ENCODE assay signal across 7 cellular contexts in the genomic region with DNA sequence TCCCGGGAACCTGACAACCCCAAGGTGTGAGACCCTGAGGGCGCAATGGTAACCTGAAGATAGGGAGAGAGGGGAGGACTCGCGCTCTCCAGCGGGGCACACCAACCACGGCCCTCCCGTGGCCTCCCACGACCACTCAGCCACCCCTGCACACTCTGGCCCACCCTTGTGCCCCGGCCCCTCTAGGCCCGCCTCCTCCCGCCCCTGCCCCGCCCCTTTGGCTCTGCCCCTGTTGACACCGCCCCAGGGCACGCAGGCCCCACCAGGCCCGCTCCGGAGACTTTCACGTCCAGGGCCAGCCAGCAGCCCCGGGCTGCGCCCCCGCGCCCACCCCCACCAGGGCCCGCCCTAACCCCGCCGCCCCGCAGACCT. TPM values are rescaled to one million over a fixed set of nuclear protein-coding genes. Genes with fewer than 3 reads are reported as not detected.
DNase-seq lines count a peak whose midpoint lies in the region; ATAC-seq and TF ChIP-seq lines count a peak whose summit lies in the region.
"Had no signal": no experiment of that assay in that cellular context is flagged by ENCODE, and none has a peak within 500 bp of the region (broad histone marks: within the 10 kb centered on the region; RNA-seq: fewer than 3 reads in every experiment).

No MANE protein-coding gene starts in this region.

- peaks cover 22% of the 10 kb centered on the region for H3K4me1 ChIP-seq in A673 (ENCODE audit: insufficient read depth, low read length, poor library complexity, severe bottlenecking)
- H3K4me1 ChIP-seq in IMR-90 (ENCODE audit: control insufficient read depth, insufficient read depth, low read length), result peaks cover 10% of the 10 kb centered on the region; the same call in 1 of the 2 replicates
- H3K4me1 ChIP-seq in iPS DF 6.9 (ENCODE audit: control insufficient read depth, insufficient read depth, low read length), result peaks cover 23% of the 10 kb centered on the region

- H3K9me1 ChIP-seq in IMR-90 (ENCODE audit: insufficient read depth, low read length), result no peaks in the 10 kb centered on the region

- CTCF ChIA-PET in A673 (lab: Charles Lee) (interaction anchor here (0.6 kb wide), 2 partner anchors 13 to 34 kb away, joined by 3 to 6 read pairs; no protein-coding TSS in a partner anchor), IMR-90 (lab: Yijun Ruan, JAX) (interaction anchor here (1.4 kb wide), 1 partner anchor 15 kb away, joined by 5 read pairs; a partner anchor contains a TSS)

- H2AFZ ChIP-seq in IMR-90 (replicated peaks; ENCODE audit: low read length, poor library complexity), result peak overlapping the region; percentile 77

- intact Hi-C loops in A673 (cut with micrococcal nuclease; ENCODE audit: unreplicated experiment), result loop anchor here (2.0 to 5.0 kb wide), 2 partner anchors 51 to 99 kb away; no protein-coding TSS in a partner anchor
- intact Hi-C loops in IMR-90 (cut with micrococcal nuclease), result loop anchor here (5.0 kb wide), 1 partner anchor 99 kb away; no protein-coding TSS in a partner anchor

- no peaks in the 10 kb centered on the region for H4K20me1 ChIP-seq in IMR-90 (ENCODE audit: insufficient read depth, low read length)

- no peak overlapping the region for H4K8ac ChIP-seq in IMR-90 (ENCODE audit: low read depth in 2 of 2, low read length in 2 of 2)

- H3K27me3 ChIP-seq in A673 (replicated peaks; ENCODE audit: insufficient read depth, low read depth, low read length, poor library complexity) (no peaks in the 10 kb centered on the region), IMR-90 (ENCODE audit: control insufficient read depth, insufficient read depth, low read length) (peaks cover 24% of the 10 kb centered on the region), iPS DF 6.9 (ENCODE audit: control insufficient read depth, insufficient read depth, low read length) (peaks cover 6% of the 10 kb centered on the region; the same call in 1 of the 2 replicates)

- no peak overlapping the region for H2BK15ac ChIP-seq in IMR-90 (ENCODE audit: low read depth, low read length)

- H2AK5ac ChIP-seq in IMR-90 (ENCODE audit: low read depth, low read length), result no peak overlapping the region

- no peak overlapping the region for H4K5ac ChIP-seq in IMR-90 (ENCODE audit: low read depth, low read length)

- no peak for TF ChIP-seq POLR2A in IMR-90 (IDR thresholded peaks at IDR 0.05; ENCODE audit: low read depth, low read length)

- H3K36me3 ChIP-seq in A673 (ENCODE audit: insufficient read depth, low read length, poor library complexity, severe bottlenecking) (no peaks in the 10 kb centered on the region), IMR-90 (ENCODE audit: control insufficient read depth, insufficient read depth, low read length) (no peaks in the 10 kb centered on the region), iPS DF 6.9 (ENCODE audit: control insufficient read depth, insufficient read depth, low read length) (no peaks in the 10 kb centered on the region)

- peak overlapping the region; percentile 42 for H2AK9ac ChIP-seq in IMR-90 (replicated peaks; ENCODE audit: low read depth, low read length, poor library complexity)

- dilution Hi-C loops in IMR-90 (cut with HindIII; ENCODE audit: low sequenced_read_pairs, unreplicated experiment), result no loop called here

- peak overlapping the region; percentile 23 for H3K4me3 ChIP-seq in A673 (ENCODE audit: low read depth, low read length, poor library complexity, severe bottlenecking)
- no peak overlapping the region for H3K4me3 ChIP-seq in IMR-90 (ENCODE audit: insufficient read depth, low read depth, low read length)
- H3K4me3 ChIP-seq in iPS DF 6.9 (ENCODE audit: low read length), result peak overlapping the region; percentile 26; the same call in 1 of the 2 replicates

- no peak overlapping the region for H2BK20ac ChIP-seq in IMR-90 (ENCODE audit: low read depth, low read length)

- 35% methylated on average over 7 of the region's 25 CpGs; no CpG with 5 or more reads in 1 of the 2 experiments for WGBS in IMR-90 (ENCODE audit: extremely low coverage in 2 of 2, insufficient read length in 1 of 2), 2 experiments
- no CpG with 5 or more reads among the region's 25 CpGs for WGBS in iPS DF 6.9 (ENCODE audit: insufficient coverage, insufficient read length)

- no peak overlapping the region for H2BK5ac ChIP-seq in IMR-90 (ENCODE audit: low read depth, low read length, poor library complexity, severe bottlenecking)

- POLR2A ChIA-PET in A673 (lab: Charles Lee; ENCODE audit: low non-redundant PET) (no interaction called here), IMR-90 (lab: Charles Lee; ENCODE audit: unreplicated experiment) (no interaction called here)

- no peak overlapping the region for H3K27ac ChIP-seq in A673 (ENCODE audit: low read depth, low read length, poor library complexity, severe bottlenecking)
- H3K27ac ChIP-seq in IMR-90 (ENCODE audit: insufficient read depth, low read length), result no peak overlapping the region
- H3K27ac ChIP-seq in iPS DF 6.9 (ENCODE audit: low read length), result no peak overlapping the region

- no peak for TF ChIP-seq RAD21 in IMR-90 (IDR thresholded peaks at IDR 0.05; ENCODE audit: low read length)

- BruUV-seq in A673 (replicated peaks; lab: Mats Ljungman, UMichigan) (no TSS peak), IMR-90 (replicated peaks; lab: Mats Ljungman, UMichigan) (no TSS peak)

- no peaks in the 10 kb centered on the region for H3K79me1 ChIP-seq in IMR-90 (ENCODE audit: low read depth in 1 of 2, low read length in 2 of 2)

- no peak overlapping the region for H3K56ac ChIP-seq in IMR-90 (ENCODE audit: extremely low read depth, insufficient read depth, low read length)

- no peak for DNase-seq in A673 (ENCODE audit: low spot score)
- no peak for DNase-seq in IMR-90
- DNase-seq in iPS DF 6.9 (ENCODE audit: low read depth, low spot score), result no peak
- DNase-seq in SW 1271 (lab: John Stamatoyannopoulos, UW), result no peak

- ATAC-seq in IMR-90 (ENCODE audit: low read depth) (no peak), HG03521 (IDR thresholded peaks at IDR 0.05; ENCODE audit: unreplicated experiment) (no peak), GM21529 (IDR thresholded peaks at IDR 0.05; ENCODE audit: unreplicated experiment) (no peak)

- H3K9me3 ChIP-seq in A673 (ENCODE audit: low read depth, low read length, poor library complexity, severe bottlenecking) (no peaks in the 10 kb centered on the region), IMR-90 (ENCODE audit: control insufficient read depth, insufficient read depth, low read length) (no peaks in the 10 kb centered on the region), iPS DF 6.9 (ENCODE audit: control insufficient read depth, insufficient read depth, low read length) (no peaks in the 10 kb centered on the region)

- no peak overlapping the region for H4K91ac ChIP-seq in IMR-90 (ENCODE audit: insufficient read depth, low read depth, low read length)

- in situ Hi-C loops in IMR-90 (cut with MboI; ENCODE audit: low sequenced_read_pairs), result no loop called here

- H3K4ac ChIP-seq in IMR-90 (ENCODE audit: low read depth, low read length), result no peak overlapping the region

- H2BK120ac ChIP-seq in IMR-90 (ENCODE audit: low read depth, low read length), result no peak overlapping the region

- H3K9ac ChIP-seq in IMR-90 (ENCODE audit: low read depth, low read length), result no peak overlapping the region

- H3K23ac ChIP-seq in IMR-90 (ENCODE audit: low read depth, low read length), result no peak overlapping the region

- no peak for TF ChIP-seq CTCF in A673 (conservative IDR thresholded peaks at IDR 0.05; ENCODE audit: low read depth, low read length)
- TF ChIP-seq CTCF in IMR-90 (conservative IDR thresholded peaks at IDR 0.05; ENCODE audit: low read depth, low read length), result no peak

- H3K4me2 ChIP-seq in IMR-90 (ENCODE audit: low read depth, low read length), result no peak overlapping the region; the same call in 1 of the 2 replicates

- no peak overlapping the region for H3K18ac ChIP-seq in IMR-90 (ENCODE audit: low read depth, low read length)

- H3K14ac ChIP-seq in IMR-90 (replicated peaks; ENCODE audit: low read depth, low read length), result no peak overlapping the region

TF ChIP-seq in IMR-90, 13 proteins besides CTCF, POLR2A, EP300 and RAD21:
- TF ChIP-seq FOS (IDR thresholded peaks at IDR 0.05; ENCODE audit: low read depth, low read length), result no peak
- TF ChIP-seq RFX5 (IDR thresholded peaks at IDR 0.05; ENCODE audit: low read depth, low read length), result no peak
- no peak for TF ChIP-seq BHLHE40 (IDR thresholded peaks at IDR 0.05; ENCODE audit: low read depth, low read length)
TF ChIP-seq in IMR-90: peak in this region for 0.

RNA-seq across cellular contexts. Expression of a gene that starts 11.0 kb away (rescaled TPM):
- total RNA-seq in A673 (2021) (0.96 and 1.9 TPM in 2 replicates), IMR-90 (2012; rRNA removed) (0.18 TPM in 1 of 2 replicates, not detected in the other)
- polyA plus RNA-seq in IMR-90 (2012; rRNA removed), result 0.91 and 1.1 TPM in 2 replicates
- 0.22 and 0.49 TPM in 2 replicates for polyA plus RNA-seq in IMR-90 (2012; cell fraction: cytosol; rRNA removed)
- polyA plus RNA-seq in IMR-90 (2012; cell fraction: nucleus; rRNA removed; ENCODE audit: low replicate concordance), result 3.2 and 5.6 TPM in 2 replicates

RNA-seq across cellular contexts. Expression of a gene that starts 14.9 kb away (rescaled TPM):
- total RNA-seq in A673 (2021), result 50.9 and 57.6 TPM in 2 replicates
- 14.7 and 16.3 TPM in 2 replicates for total RNA-seq in IMR-90 (2012; rRNA removed)
- 26.8 and 27.5 TPM in 2 replicates for polyA plus RNA-seq in IMR-90 (2012; rRNA removed)
- polyA plus RNA-seq in IMR-90 (2012; cell fraction: cytosol; rRNA removed), result 13.0 and 25.1 TPM in 2 replicates
- polyA plus RNA-seq in IMR-90 (2012; cell fraction: nucleus; rRNA removed; ENCODE audit: low replicate concordance), result 62.3 and 128 TPM in 2 replicates

RNA-seq across cellular contexts. Expression of a gene that starts 22.5 kb away (rescaled TPM):
- total RNA-seq in A673 (2021), result 0.75 and 1.4 TPM in 2 replicates
- 0.28 and 0.72 TPM in 2 replicates for total RNA-seq in IMR-90 (2012; rRNA removed)
- 2.0 and 2.9 TPM in 2 replicates for polyA plus RNA-seq in IMR-90 (2012; rRNA removed)
- 1.2 and 1.9 TPM in 2 replicates for polyA plus RNA-seq in IMR-90 (2012; cell fraction: cytosol; rRNA removed)
- polyA plus RNA-seq in IMR-90 (2012; cell fraction: nucleus; rRNA removed; ENCODE audit: low replicate concordance), result 1.0 and 3.3 TPM in 2 replicates
- polyA plus RNA-seq: neural cell had no signal

RNA-seq across cellular contexts. Expression of a gene that starts 35.0 kb away (rescaled TPM):
- total RNA-seq in A673 (2021) (4.5 and 6.7 TPM in 2 replicates), IMR-90 (2012; rRNA removed) (not detected in 2 replicates)
- polyA plus RNA-seq in IMR-90 (2012; rRNA removed), result 0.70 and 0.74 TPM in 2 replicates
- polyA plus RNA-seq in IMR-90 (2012; cell fraction: cytosol; rRNA removed), result 0.21 and 0.38 TPM in 2 replicates
- polyA plus RNA-seq in IMR-90 (2012; cell fraction: nucleus; rRNA removed; ENCODE audit: low replicate concordance), result 4.8 and 9.1 TPM in 2 replicates

RNA-seq across cellular contexts. Expression of a gene that starts 35.2 kb away (rescaled TPM):
- total RNA-seq in A673 (2021), result 1.5 and 4.0 TPM in 2 replicates
- total RNA-seq in IMR-90 (2012; rRNA removed), result 0.56 and 0.90 TPM in 2 replicates
- polyA plus RNA-seq in IMR-90 (2012; rRNA removed), result 1.6 and 2.1 TPM in 2 replicates
- 0.74 and 2.5 TPM in 2 replicates for polyA plus RNA-seq in IMR-90 (2012; cell fraction: cytosol; rRNA removed)
- 1.2 and 2.0 TPM in 2 replicates for polyA plus RNA-seq in IMR-90 (2012; cell fraction: nucleus; rRNA removed; ENCODE audit: low replicate concordance)
